ENCODE assay signal across 13 cellular contexts in genomic region chr7:17126413-17127374, GRCh38.
DNase-seq lines count a peak whose midpoint lies in the region; ATAC-seq and TF ChIP-seq lines count a peak whose summit lies in the region.
"Had no signal": no experiment of that assay in that cellular context is flagged by ENCODE, and none has a peak within 500 bp of the region (broad histone marks: within the 10 kb centered on the region; RNA-seq: fewer than 3 reads in every experiment).

No MANE protein-coding gene starts in this region.

- 79 to 89% (median 82%) methylated on average over 4 of the region's 4 CpGs for WGBS in adrenal gland, 4 donors

- intact Hi-C loops in adrenal gland (cut with DNase I), result no loop called here

- H3K27ac ChIP-seq in adrenal gland, result no peak overlapping the region
- no peak overlapping the region for H3K27ac ChIP-seq in coronary artery
- H3K27ac ChIP-seq: suprapubic skin had no signal

- DNase-seq in T-helper 17 cell (no peak), adrenal gland (no peak), coronary artery (ENCODE audit: low spot score) (no peak), globus pallidus (ENCODE audit: low spot score) (no peak)
- no peak for DNase-seq in naive thymus-derived CD8-positive, alpha-beta T cell
- DNase-seq: DMS79 treated with DMSO at 0.1 percent for 48 hours, HFFc6, naive B cell, NCI-H1092 had no signal

- H3K4me1 Mint-ChIP-seq in T-helper 17 cell, result peaks cover 14% of the 10 kb centered on the region
- H3K4me1 Mint-ChIP-seq in naive thymus-derived CD8-positive, alpha-beta T cell, result peaks cover 7 to 21% (median 13%) of the 10 kb centered on the region in 4 donors

- H3K4me1 ChIP-seq in adrenal gland (replicated peaks in 1 of 2), result no peaks in the 10 kb centered on the region
- H3K4me1 ChIP-seq: suprapubic skin had no signal

- H3K9me3 ChIP-seq in T-helper 17 cell (ENCODE audit: control insufficient read depth, low read length, poor library complexity, severe bottlenecking) (no peaks in the 10 kb centered on the region), adrenal gland (replicated peaks in 1 of 3) (no peaks in the 10 kb centered on the region)
- H3K9me3 ChIP-seq: suprapubic skin had no signal

- POLR2A ChIA-PET in naive thymus-derived CD8-positive, alpha-beta T cell (lab: Charles Lee), result no interaction called here

- H3K27me3 ChIP-seq in adrenal gland, result no peaks in the 10 kb centered on the region
- H3K27me3 ChIP-seq: suprapubic skin had no signal

- H3K36me3 ChIP-seq in adrenal gland (replicated peaks in 1 of 2), result no peaks in the 10 kb centered on the region
- H3K36me3 ChIP-seq: suprapubic skin had no signal

- ATAC-seq in GM18517 (IDR thresholded peaks at IDR 0.05; ENCODE audit: unreplicated experiment), result peak; percentile 89
- peak; percentile 78 for ATAC-seq in GM19463 (IDR thresholded peaks at IDR 0.05; ENCODE audit: unreplicated experiment)
- peak; percentile 63 for ATAC-seq in HG02970 (IDR thresholded peaks at IDR 0.05; ENCODE audit: low FRiP score, unreplicated experiment)
- no peak for ATAC-seq in T-helper 17 cell
- ATAC-seq in naive thymus-derived CD8-positive, alpha-beta T cell, result no peak

- no peak overlapping the region for H3K4me3 Mint-ChIP-seq in T-helper 17 cell
- H3K4me3 Mint-ChIP-seq in naive thymus-derived CD8-positive, alpha-beta T cell, result no peak overlapping the region
- H3K4me3 Mint-ChIP-seq: HFFc6, naive B cell had no signal

- no peaks in the 10 kb centered on the region for H3K9me3 Mint-ChIP-seq in naive thymus-derived CD8-positive, alpha-beta T cell
- H3K9me3 Mint-ChIP-seq: HFFc6, naive B cell had no signal

- H3K27me3 Mint-ChIP-seq in T-helper 17 cell, result no peaks in the 10 kb centered on the region
- no peaks in the 10 kb centered on the region for H3K27me3 Mint-ChIP-seq in naive thymus-derived CD8-positive, alpha-beta T cell
- H3K27me3 Mint-ChIP-seq: naive B cell had no signal

- H3K4me3 ChIP-seq in adrenal gland (no peak overlapping the region), coronary artery (no peak overlapping the region)
- H3K4me3 ChIP-seq: suprapubic skin had no signal

- no peak for TF ChIP-seq POLR2A in adrenal gland (IDR thresholded peaks at IDR 0.05)

- no peaks in the 10 kb centered on the region for H3K36me3 Mint-ChIP-seq in T-helper 17 cell (ENCODE audit: low read depth)
- H3K36me3 Mint-ChIP-seq in naive thymus-derived CD8-positive, alpha-beta T cell, result no peaks in the 10 kb centered on the region
- H3K36me3 Mint-ChIP-seq: naive B cell had no signal

- no peak for TF ChIP-seq CTCF in adrenal gland (IDR thresholded peaks at IDR 0.05)
- TF ChIP-seq CTCF in coronary artery (IDR thresholded peaks at IDR 0.05), result no peak

- H3K27ac Mint-ChIP-seq in T-helper 17 cell, result peak overlapping the region; percentile 0
- peak overlapping the region in 3 of 10 donors; percentile 5 to 49 (median 31) for H3K27ac Mint-ChIP-seq in naive thymus-derived CD8-positive, alpha-beta T cell
- H3K27ac Mint-ChIP-seq: HFFc6 had no signal

Comparison
In these comparisons a context has a peak if more than half of its experiments do, and no peak if none do; other contexts are left out.
1. ATAC-seq: peak in GM18517 (single experiment), GM19463 (single experiment) and HG02970 (single experiment); none in T-helper 17 cell (single experiment) and naive thymus-derived CD8-positive, alpha-beta T cell (0 of 2).